In the genomic region with DNA sequence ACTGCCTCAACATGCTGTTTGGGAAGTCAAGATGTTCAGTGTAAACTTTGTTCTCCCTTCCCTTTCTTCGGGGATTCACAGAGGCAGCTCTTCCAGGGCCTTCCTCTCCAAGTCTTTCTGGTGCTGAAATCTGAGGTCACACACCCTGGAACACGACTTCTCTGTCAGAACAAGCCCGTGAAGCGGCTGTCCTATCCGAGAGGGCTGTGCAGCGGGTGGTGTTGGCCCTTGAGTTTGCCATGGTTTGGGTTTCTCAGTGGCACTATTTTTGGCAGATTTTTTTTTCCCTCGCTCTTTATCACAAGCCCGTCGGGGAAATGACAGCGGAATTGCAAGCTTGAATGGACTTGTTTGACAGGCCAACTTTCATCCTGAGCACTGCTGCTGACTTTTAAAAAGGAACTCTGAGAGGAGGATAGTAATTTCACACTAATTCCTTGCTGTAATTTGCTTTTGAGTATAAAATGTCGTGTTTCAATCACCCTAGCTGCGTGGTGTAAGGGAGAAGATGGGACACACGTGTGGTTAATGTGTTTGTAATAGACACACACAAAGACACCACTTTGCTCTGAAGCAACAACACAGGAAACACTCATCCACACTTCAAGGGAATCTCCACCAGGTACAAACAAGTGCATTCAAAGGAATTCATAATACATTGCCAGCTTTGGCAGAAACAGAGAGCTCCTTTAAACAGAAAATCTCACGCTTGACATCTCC, we compare ENCODE assay signal across 14 cellular contexts.
DNase-seq lines count a peak whose midpoint lies in the region; ATAC-seq and TF ChIP-seq lines count a peak whose summit lies in the region.
"Had no signal": no experiment of that assay in that cellular context is flagged by ENCODE, and none has a peak within 500 bp of the region (broad histone marks: within the 10 kb centered on the region; RNA-seq: fewer than 3 reads in every experiment).

No MANE protein-coding gene starts in this region.

- H3K27ac ChIP-seq in esophagus (ENCODE audit: low read depth in 2 of 2, low read length in 1 of 2), result peak overlapping the region; percentile 94 to 97
- peak overlapping the region; percentile 33 to 48 for H3K27ac ChIP-seq in testis
- H3K27ac ChIP-seq: SJSA1 had no signal

- H3K4me1 ChIP-seq in esophagus (ENCODE audit: control insufficient read depth in 2 of 2, insufficient read depth in 2 of 2, low read length in 1 of 2) (peaks cover 8 to 32% of the 10 kb centered on the region in 2 donors), mucosa of descending colon (ENCODE audit: low read depth) (peaks cover 29% of the 10 kb centered on the region), testis (peaks cover 48% of the 10 kb centered on the region)

- peak; percentile 12 for DNase-seq in NCI-H2171 (lab: John Stamatoyannopoulos, UW)
- DNase-seq in mucosa of descending colon, result no peak
- DNase-seq in testis, result peak; percentile 37
- no peak for DNase-seq in NK-92 treated with Interleukin-12 subunit alpha and Interleukin-12 subunit beta, amount 100 ng/mL, for 24 hours (lab: John Stamatoyannopoulos, UW)
- no peak for DNase-seq in NCI-H524 (lab: John Stamatoyannopoulos, UW)
- DNase-seq in DMS 273 treated with DMSO at 0.1 percent for 48 hours (lab: John Stamatoyannopoulos, UW), result no peak
- no peak for DNase-seq in NCI-H1436 (lab: John Stamatoyannopoulos, UW)
- DNase-seq: activated CD4-positive, CD25-positive, alpha-beta regulatory T cell treated with anti-CD3 and anti-CD28 coated beads, Interleukin-2, amount 50 U/mL, for 72 hours; activated T-cell treated with anti-CD3 and anti-CD28 coated beads, Interleukin-2, amount 50 U/mL, for 72 hours; CD4-positive, CD25-positive, alpha-beta regulatory T cell; Kasumi-1; stimulated activated naive CD4-positive, alpha-beta T cell treated with Interleukin-2 at 50 U/mL for 16 hours had no signal

- no peaks in the 10 kb centered on the region for H3K27me3 ChIP-seq in esophagus (ENCODE audit: control insufficient read depth in 1 of 2, insufficient read depth in 2 of 2, low read length in 2 of 2)
- no peaks in the 10 kb centered on the region for H3K27me3 ChIP-seq in testis
- H3K27me3 ChIP-seq: SJSA1 had no signal

- WGBS in esophagus, 2 donors, result 36 to 42% methylated on average over 14 of the region's 14 CpGs
- WGBS in testis, 2 donors, result 63 to 71% methylated on average over 14 of the region's 14 CpGs

- peak; percentile 12 for ATAC-seq in mucosa of descending colon
- ATAC-seq: activated T-cell treated with anti-CD3 and anti-CD28 coated beads, Interleukin-2, amount 50 U/mL, for 72 hours had no signal

- intact Hi-C loops in mucosa of descending colon (cut with DNase I, micrococcal nuclease), result no loop called here
- intact Hi-C loops in testis (cut with DNase I; ENCODE audit: low total_unique reads), result loop anchor here (5.0 kb wide), 1 partner anchor 183 kb away; no protein-coding TSS in a partner anchor

- TF ChIP-seq POLR2A in testis (IDR thresholded peaks at IDR 0.05), result no peak

- no peaks in the 10 kb centered on the region for H3K36me3 ChIP-seq in esophagus (ENCODE audit: control insufficient read depth in 2 of 2, insufficient read depth in 2 of 2, low read length in 1 of 2)
- no peaks in the 10 kb centered on the region for H3K36me3 ChIP-seq in mucosa of descending colon (ENCODE audit: low read depth)
- H3K36me3 ChIP-seq in testis (ENCODE audit: low read depth, missing control alignments), result no peaks in the 10 kb centered on the region
- H3K36me3 ChIP-seq: SJSA1 had no signal

- H3K9me3 ChIP-seq in esophagus (ENCODE audit: control insufficient read depth in 2 of 2, insufficient read depth in 1 of 2, low read depth in 1 of 2, low read length in 1 of 2) (no peaks in the 10 kb centered on the region), mucosa of descending colon (no peaks in the 10 kb centered on the region), testis (no peaks in the 10 kb centered on the region)
- H3K9me3 ChIP-seq: SJSA1 had no signal

- no peak overlapping the region for H3K4me3 ChIP-seq in esophagus (ENCODE audit: low read depth in 1 of 2, low read length in 2 of 2)
- H3K4me3 ChIP-seq in mucosa of descending colon, result no peak overlapping the region
- H3K4me3 ChIP-seq in testis, result no peak overlapping the region
- H3K4me3 ChIP-seq: SJSA1 had no signal

- no peak for TF ChIP-seq CTCF in mucosa of descending colon (IDR thresholded peaks at IDR 0.05)
- TF ChIP-seq CTCF in testis (IDR thresholded peaks at IDR 0.05), result no peak

Comparison
In these comparisons a context has a peak if more than half of its experiments do, and no peak if none do; other contexts are left out.
1. DNase-seq: peak in NCI-H2171 (single experiment) and testis (single experiment); none in mucosa of descending colon (0 of 3), NK-92 treated with Interleukin-12 subunit alpha and Interleukin-12 subunit beta, amount 100 ng/mL, for 24 hours (single experiment), NCI-H524 (0 of 2), DMS 273 treated with DMSO at 0.1 percent for 48 hours (single experiment) and NCI-H1436 (single experiment).